ENCODE assay signal across 18 cellular contexts in genomic region chr7:1704326-1705241, GRCh38. TPM values are rescaled to one million over a fixed set of nuclear protein-coding genes. Genes with fewer than 3 reads are reported as not detected.
A peak's percentile ranks its signal among the peaks of the same experiment; 100 is the strongest.
DNase-seq lines count a peak whose midpoint lies in the region; ATAC-seq, FAIRE-seq and TF ChIP-seq lines count a peak whose summit lies in the region.
"Had no signal": no experiment of that assay in that cellular context is flagged by ENCODE, and none has a peak within 500 bp of the region (broad histone marks: within the 10 kb centered on the region; RNA-seq: fewer than 3 reads in every experiment).

No MANE protein-coding gene starts in this region.

- intact Hi-C loops in naive thymus-derived CD4-positive, alpha-beta T cell (cut with micrococcal nuclease): no loop called here

- peaks cover 2 to 15% (median 5%) of the 10 kb centered on the region in 5 donors for H3K27me3 Mint-ChIP-seq in naive thymus-derived CD4-positive, alpha-beta T cell
- H3K27me3 Mint-ChIP-seq in activated T-cell treated with anti-CD3 and anti-CD28 coated beads, Interleukin-2, amount 50 U/mL, for 4 hours (ENCODE audit: low read depth): peaks cover 8% of the 10 kb centered on the region
- H3K27me3 Mint-ChIP-seq: activated CD8-positive, alpha-beta T cell treated with anti-CD3 and anti-CD28 coated beads for 36 hours had no signal

- peak; percentile 35 for DNase-seq in D341Med (ENCODE audit: low spot score)
- peak; percentile 31 for DNase-seq in GM13976 (ENCODE audit: low spot score)
- DNase-seq in coronary artery (ENCODE audit: low spot score): peak; percentile 62
- no peak for DNase-seq in naive thymus-derived CD4-positive, alpha-beta T cell
- no peak for DNase-seq in activated T-cell treated with anti-CD3 and anti-CD28 coated beads, Interleukin-2, amount 50 U/mL, for 4 hours
- DNase-seq in T1000 (lab: John Stamatoyannopoulos, UW): no peak
- no peak for DNase-seq in small intestine
- DNase-seq: activated CD8-positive, alpha-beta T cell treated with anti-CD3 and anti-CD28 coated beads for 36 hours; colonic mucosa; foreskin keratinocyte; NCI-H1048; NCI-H2081; SHP77; stimulated activated CD8-positive, alpha-beta memory T cell treated with anti-CD3 and anti-CD28 coated beads, Interleukin-4, amount 100 ng/mL, for 48 hours had no signal

- H3K36me3 ChIP-seq in naive thymus-derived CD4-positive, alpha-beta T cell (ENCODE audit: control insufficient read depth in 2 of 3, insufficient read depth in 3 of 3, low read length in 3 of 3): no peaks in the 10 kb centered on the region
- no peaks in the 10 kb centered on the region for H3K36me3 ChIP-seq in small intestine (ENCODE audit: control insufficient read depth in 2 of 2, insufficient read depth in 2 of 2, low read length in 2 of 2)
- H3K36me3 ChIP-seq: colonic mucosa had no signal

- H3K9me3 Mint-ChIP-seq in naive thymus-derived CD4-positive, alpha-beta T cell: peaks cover 0 to 23% (median 11%) of the 10 kb centered on the region in 11 donors
- peaks cover 11% of the 10 kb centered on the region for H3K9me3 Mint-ChIP-seq in activated T-cell treated with anti-CD3 and anti-CD28 coated beads, Interleukin-2, amount 50 U/mL, for 4 hours

- FAIRE-seq in small intestine (lab: Jason Lieb, UNC): no peak
- FAIRE-seq: G401.6 had no signal

- H3K9me3 ChIP-seq in naive thymus-derived CD4-positive, alpha-beta T cell (ENCODE audit: control insufficient read depth in 2 of 3, low read length in 3 of 3): peaks cover 0 to 10% (median 0%) of the 10 kb centered on the region in 3 experiments
- peaks cover 1% of the 10 kb centered on the region for H3K9me3 ChIP-seq in small intestine (ENCODE audit: control insufficient read depth, low read depth)
- H3K9me3 ChIP-seq: colonic mucosa had no signal

- no peaks in the 10 kb centered on the region for H3K27me3 ChIP-seq in naive thymus-derived CD4-positive, alpha-beta T cell (ENCODE audit: control insufficient read depth in 2 of 2, insufficient read depth in 2 of 2, low read length in 2 of 2)
- H3K27me3 ChIP-seq in small intestine (ENCODE audit: control insufficient read depth in 2 of 2, insufficient read depth in 2 of 2, low read length in 2 of 2): peaks cover 0 to 3% of the 10 kb centered on the region in 2 donors
- H3K27me3 ChIP-seq: colonic mucosa had no signal

- peaks cover 0 to 4% (median 0%) of the 10 kb centered on the region in 7 donors for H3K4me1 Mint-ChIP-seq in naive thymus-derived CD4-positive, alpha-beta T cell
- no peaks in the 10 kb centered on the region for H3K4me1 Mint-ChIP-seq in activated T-cell treated with anti-CD3 and anti-CD28 coated beads, Interleukin-2, amount 50 U/mL, for 4 hours (ENCODE audit: low read depth)

- no peak overlapping the region for H3K4me3 Mint-ChIP-seq in naive thymus-derived CD4-positive, alpha-beta T cell
- no peak overlapping the region for H3K4me3 Mint-ChIP-seq in activated T-cell treated with anti-CD3 and anti-CD28 coated beads, Interleukin-2, amount 50 U/mL, for 4 hours
- H3K4me3 Mint-ChIP-seq: activated CD8-positive, alpha-beta T cell treated with anti-CD3 and anti-CD28 coated beads for 36 hours; T-helper 1 cell treated with Interleukin-12 subunit alpha and Interleukin-12 subunit beta and Interleukin-4 antibody, amounts not matched to agents 30 μg/mL and 1 μg/mL, for 36 hours had no signal

- H3K27ac Mint-ChIP-seq in naive thymus-derived CD4-positive, alpha-beta T cell: no peak overlapping the region
- H3K27ac Mint-ChIP-seq: activated CD8-positive, alpha-beta T cell treated with anti-CD3 and anti-CD28 coated beads for 36 hours; T-helper 1 cell treated with Interleukin-12 subunit alpha and Interleukin-12 subunit beta and Interleukin-4 antibody, amounts not matched to agents 30 μg/mL and 1 μg/mL, for 36 hours had no signal

- no peak overlapping the region for H3K27ac ChIP-seq in coronary artery
- H3K27ac ChIP-seq in naive thymus-derived CD4-positive, alpha-beta T cell (ENCODE audit: low read depth, low read length): no peak overlapping the region
- no peak overlapping the region for H3K27ac ChIP-seq in small intestine (ENCODE audit: low read depth in 1 of 2, low read length in 1 of 2)
- H3K27ac ChIP-seq: colonic mucosa, epithelial cell of prostate, foreskin keratinocyte, skin epidermis had no signal

- H3K4me1 ChIP-seq in naive thymus-derived CD4-positive, alpha-beta T cell (ENCODE audit: control insufficient read depth in 2 of 2, insufficient read depth in 2 of 2, low read length in 2 of 2): no peaks in the 10 kb centered on the region
- H3K4me1 ChIP-seq in small intestine (ENCODE audit: control insufficient read depth in 2 of 2, insufficient read depth in 1 of 2, low read depth in 1 of 2, low read length in 1 of 2): no peaks in the 10 kb centered on the region
- H3K4me1 ChIP-seq: colonic mucosa, foreskin keratinocyte had no signal

- 60 to 80% (median 67%) methylated on average over 23 of the region's 23 CpGs for WGBS in small intestine, 3 donors

- in situ Hi-C loops in GM13976 (cut with MboI; ENCODE audit: low sequenced_read_pairs, unreplicated experiment): no loop called here

- ATAC-seq in naive thymus-derived CD4-positive, alpha-beta T cell: peak; percentile 12
- ATAC-seq in activated T-cell treated with anti-CD3 and anti-CD28 coated beads, Interleukin-2, amount 50 U/mL, for 4 hours: no peak
- ATAC-seq: activated CD8-positive, alpha-beta T cell treated with anti-CD3 and anti-CD28 coated beads for 36 hours; foreskin keratinocyte had no signal

- TF ChIP-seq CTCF in GM13976 (IDR thresholded peaks at IDR 0.05; ENCODE audit: borderline replicate concordance, control extremely low read depth, extremely low read depth, insufficient read depth, missing control alignments): no peak
- TF ChIP-seq CTCF in coronary artery (IDR thresholded peaks at IDR 0.05): no peak

- H3K36me3 Mint-ChIP-seq in naive thymus-derived CD4-positive, alpha-beta T cell: peaks cover 0 to 4% (median 0%) of the 10 kb centered on the region in 5 donors
- no peaks in the 10 kb centered on the region for H3K36me3 Mint-ChIP-seq in activated T-cell treated with anti-CD3 and anti-CD28 coated beads, Interleukin-2, amount 50 U/mL, for 4 hours (ENCODE audit: insufficient read depth)

- no peak overlapping the region for H3K4me3 ChIP-seq in coronary artery
- H3K4me3 ChIP-seq in naive thymus-derived CD4-positive, alpha-beta T cell (ENCODE audit: low read length): no peak overlapping the region
- no peak overlapping the region for H3K4me3 ChIP-seq in small intestine (ENCODE audit: low read depth in 1 of 2, low read length in 2 of 2)
- H3K4me3 ChIP-seq: colonic mucosa, skin epidermis had no signal

- CTCF ChIA-PET in naive thymus-derived CD4-positive, alpha-beta T cell (lab: Charles Lee): no interaction called here

- POLR2A ChIA-PET in naive thymus-derived CD4-positive, alpha-beta T cell (lab: Charles Lee): no interaction called here

RNA-seq across cellular contexts. Expression of gene ELFN1, which starts 34.5 kb away (rescaled TPM):
- under 1 TPM in 1 of 5 experiments, not detected in 4; 0.19 TPM for total RNA-seq in naive thymus-derived CD4-positive, alpha-beta T cell
- polyA plus RNA-seq in naive thymus-derived CD4-positive, alpha-beta T cell: not detected
- under 1 TPM; 0.11 to 0.13 (median 0.13) TPM for total RNA-seq in activated T-cell treated with anti-CD3 and anti-CD28 coated beads, Interleukin-2, amount 50 U/mL, for 4 hours
- polyA plus RNA-seq in small intestine: 1 to 10 TPM in 1 of 3 donors, not detected in 2; 2.0 TPM
- total RNA-seq: foreskin keratinocyte had no signal

Comparison
In these comparisons a context has a peak if more than half of its experiments do, and no peak if none do; other contexts are left out.
1. DNase-seq: peak in D341Med (single experiment), GM13976 (single experiment) and coronary artery (single experiment); none in naive thymus-derived CD4-positive, alpha-beta T cell (0 of 9), activated T-cell treated with anti-CD3 and anti-CD28 coated beads, Interleukin-2, amount 50 U/mL, for 4 hours (single experiment), T1000 (single experiment) and small intestine (single experiment).